In the genomic region with DNA sequence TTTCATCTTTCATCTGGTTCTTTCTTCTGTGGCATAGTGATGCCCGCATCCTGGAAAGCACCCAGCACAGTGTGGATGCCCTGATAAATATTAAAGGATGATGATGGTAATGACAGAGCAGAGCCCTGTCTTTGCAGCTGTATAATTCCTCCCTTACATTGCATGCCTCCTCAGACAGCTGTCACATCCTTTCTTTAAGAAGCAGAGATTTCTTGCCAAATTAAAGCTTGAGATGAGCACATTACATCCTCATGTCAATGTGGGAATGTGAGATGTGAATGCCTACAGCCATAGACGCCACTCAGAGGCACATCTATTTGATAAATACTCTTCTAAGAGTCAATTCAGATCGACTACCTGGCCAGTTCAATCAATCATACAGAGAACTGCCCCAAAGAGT, we compare ENCODE assay signal across 23 cellular contexts.
"Had no signal": no experiment of that assay in that cellular context is flagged by ENCODE, and none has a peak within 500 bp of the region (broad histone marks: within the 10 kb centered on the region; RNA-seq: fewer than 3 reads in every experiment).

No MANE protein-coding gene starts in this region.

- DNase-seq: colonic mucosa; cortex of kidney; effector CD8-positive, alpha-beta T cell; effector memory CD8-positive, alpha-beta T cell; endodermal cell; erythroblast; esophagus squamous epithelium; foreskin fibroblast; foreskin melanocyte; gastrocnemius medialis; glutamatergic neuron; heart right ventricle; hippocampal formation; left cardiac atrium; left lung; left ventricle myocardium superior; lower lobe of right lung; mesenchymal stem cell; mucosa of descending colon had no signal

- H3K4me1 ChIP-seq: colonic mucosa, esophagus squamous epithelium, gastrocnemius medialis, heart right ventricle, left lung, lower lobe of right lung had no signal

- H3K4me3 Mint-ChIP-seq: dendritic cell treated with granulocyte-macrophage colony-stimulating factor and Interleukin-4, amounts not matched to agents 40 ng/mL and 50 ng/mL, for 4 days; effector memory CD8-positive, alpha-beta T cell; endodermal cell; mesothelial cell of epicardium had no signal

- H3K36me3 ChIP-seq: colonic mucosa, esophagus squamous epithelium, gastrocnemius medialis, heart right ventricle, left lung, lower lobe of right lung had no signal

- H3K27me3 Mint-ChIP-seq: dendritic cell treated with granulocyte-macrophage colony-stimulating factor and Interleukin-4, amounts not matched to agents 40 ng/mL and 50 ng/mL, for 4 days; effector memory CD8-positive, alpha-beta T cell had no signal

- ATAC-seq: effector memory CD8-positive, alpha-beta T cell; esophagus mucosa; gastrocnemius medialis; heart right ventricle; left cardiac atrium; left lung; left ventricle myocardium superior; lower lobe of right lung; mucosa of descending colon had no signal

- H3K4me1 Mint-ChIP-seq: endodermal cell, mesothelial cell of epicardium had no signal

- H3K27ac ChIP-seq: colonic mucosa, epithelial cell of prostate, esophagus squamous epithelium, gastrocnemius medialis, heart right ventricle, left lung, lower lobe of right lung had no signal

- H3K36me3 Mint-ChIP-seq: mesothelial cell of epicardium had no signal

- H3K4me3 ChIP-seq: colonic mucosa, esophagus squamous epithelium, gastrocnemius medialis, heart right ventricle, left lung, lower lobe of right lung, mucosa of descending colon had no signal

- H3K27me3 ChIP-seq: colonic mucosa, esophagus squamous epithelium, gastrocnemius medialis, heart right ventricle, left lung had no signal

- H3K9me3 Mint-ChIP-seq: endodermal cell had no signal

- H3K27ac Mint-ChIP-seq: dendritic cell treated with granulocyte-macrophage colony-stimulating factor and Interleukin-4, amounts not matched to agents 40 ng/mL and 50 ng/mL, for 4 days; effector memory CD8-positive, alpha-beta T cell; endodermal cell; mesothelial cell of epicardium had no signal

- H3K9me3 ChIP-seq: colonic mucosa, esophagus squamous epithelium, gastrocnemius medialis, lower lobe of right lung had no signal
